ENCODE assay signal across 20 cellular contexts in genomic region chr9:84393266-84393905, GRCh38. TPM values are rescaled to one million over a fixed set of nuclear protein-coding genes. Genes with fewer than 3 reads are reported as not detected.
"Had no signal": no experiment of that assay in that cellular context is flagged by ENCODE, and none has a peak within 500 bp of the region (broad histone marks: within the 10 kb centered on the region; RNA-seq: fewer than 3 reads in every experiment).

No MANE protein-coding gene starts in this region.

- H3K4me1 ChIP-seq: left ventricle myocardium inferior had no signal

- H3K9me3 ChIP-seq: esophagus squamous epithelium, heart right ventricle, left ventricle myocardium inferior, upper lobe of left lung had no signal

- H3K27me3 ChIP-seq: upper lobe of left lung had no signal

- DNase-seq: activated CD4-positive, alpha-beta memory T cell treated with anti-CD3 and anti-CD28 coated beads for 36 hours; activated gamma-delta T cell treated with Interleukin-2 at 50 U/mL for 16 hours; activated naive CD8-positive, alpha-beta T cell treated with anti-CD3 and anti-CD28 coated beads for 36 hours; activated T-cell treated with anti-CD3 and anti-CD28 coated beads, Interleukin-2, amount 50 U/mL, for 4 hours; anterior cingulate cortex; cerebellar nuclear complex; esophagus squamous epithelium; foreskin melanocyte; heart right ventricle; kidney; left ventricle myocardium inferior; stimulated activated CD4-positive, alpha-beta T cell treated with anti-CD3 and anti-CD28 coated beads, Interleukin-2, amount 100 ng/mL, for 24 hours; stimulated activated naive CD4-positive, alpha-beta T cell treated with Interleukin-2 at 50 U/mL for 16 hours had no signal

- H3K36me3 ChIP-seq: esophagus squamous epithelium, heart right ventricle, left ventricle myocardium inferior, upper lobe of left lung had no signal

- H3K4me3 ChIP-seq: esophagus squamous epithelium, heart right ventricle, left ventricle myocardium inferior, upper lobe of left lung had no signal

- H3K27ac ChIP-seq: esophagus squamous epithelium, left ventricle myocardium inferior, upper lobe of left lung had no signal

- ATAC-seq: activated T-cell treated with anti-CD3 and anti-CD28 coated beads, Interleukin-2, amount 50 U/mL, for 4 hours; natural killer cell treated with Interleukin-12 subunit alpha and Interleukin-12 subunit beta and Interleukin-15 and Interleukin-18, amount 100 ng/mL, for 72 hours; sciatic nerve had no signal

RNA-seq across cellular contexts. Expression of gene SLC28A3, which starts 52.8 kb away (rescaled TPM):
- total RNA-seq: dermis microvascular lymphatic vessel endothelial cell, osteocyte, pulmonary artery endothelial cell, temporal lobe had no signal
